20 cellular contexts compared by ENCODE assay signal in genomic region chr2:20474757-20475566, GRCh38. TPM values are rescaled to one million over a fixed set of nuclear protein-coding genes. Genes with fewer than 3 reads are reported as not detected.
DNase-seq lines count a peak whose midpoint lies in the region; ATAC-seq, FAIRE-seq and TF ChIP-seq lines count a peak whose summit lies in the region.
"Had no signal": no experiment of that assay in that cellular context is flagged by ENCODE, and none has a peak within 500 bp of the region (broad histone marks: within the 10 kb centered on the region; RNA-seq: fewer than 3 reads in every experiment).

No MANE protein-coding gene starts in this region.

- TF ChIP-seq RAD21 in HepG2 (CRISPR knock-in tag; IDR thresholded peaks at IDR 0.05), result 0 out of 2 replicates have a peak, but pooled peaks have one; percentile 11

- H3K27me3 Mint-ChIP-seq in activated CD8-positive, alpha-beta memory T cell treated with anti-CD3 and anti-CD28 coated beads, Interleukin-2, amount 10 ng/mL, durations not matched to agents 7 days and 5 days, result peaks cover 5% of the 10 kb centered on the region

- no peaks in the 10 kb centered on the region for H3K27me3 ChIP-seq in BLaER1
- H3K27me3 ChIP-seq in HepG2 (ENCODE audit: control insufficient read depth in 1 of 2, insufficient read depth in 2 of 2, low read length in 2 of 2), result peaks cover 5% of the 10 kb centered on the region in 2 experiments; a peak in 3 of 5 replicates
- H3K27me3 ChIP-seq in sigmoid colon, result no peaks in the 10 kb centered on the region
- H3K27me3 ChIP-seq: Peyer's patch had no signal

- in situ Hi-C loops in HepG2 (cut with HindIII; ENCODE audit: extremely low pct_ligation_motif_present, low pct_unique_long_range_greater_than_20kb), result no loop called here

- no peaks in the 10 kb centered on the region for H3K9me3 Mint-ChIP-seq in activated CD8-positive, alpha-beta memory T cell treated with anti-CD3 and anti-CD28 coated beads, Interleukin-2, amount 10 ng/mL, durations not matched to agents 7 days and 5 days (ENCODE audit: low read depth)
- H3K9me3 Mint-ChIP-seq: central memory CD8-positive, alpha-beta T cell; natural killer cell treated with Interleukin-12 subunit alpha and Interleukin-12 subunit beta and Interleukin-15 and Interleukin-18, amount 100 ng/mL, for 72 hours had no signal

- H3K36me3 Mint-ChIP-seq in activated CD8-positive, alpha-beta memory T cell treated with anti-CD3 and anti-CD28 coated beads, Interleukin-2, amount 10 ng/mL, durations not matched to agents 7 days and 5 days, result peaks cover 1% of the 10 kb centered on the region
- H3K36me3 Mint-ChIP-seq: natural killer cell treated with Interleukin-12 subunit alpha and Interleukin-12 subunit beta and Interleukin-15 and Interleukin-18, amount 100 ng/mL, for 72 hours had no signal

- H3K27ac Mint-ChIP-seq in activated CD8-positive, alpha-beta memory T cell treated with anti-CD3 and anti-CD28 coated beads, Interleukin-2, amount 10 ng/mL, durations not matched to agents 7 days and 5 days, result no peak overlapping the region
- H3K27ac Mint-ChIP-seq: activated T-helper 2 cell treated with anti-CD3 and anti-CD28 coated beads, Interferon-gamma antibody, Interleukin-2, Interleukin-4, amounts not matched to agents 10 μg/mL and 5 μg/mL and 100 μg/mL, durations not matched to agents 14 hours and 24 hours and 36 hours; natural killer cell treated with Interleukin-12 subunit alpha and Interleukin-12 subunit beta and Interleukin-15 and Interleukin-18, amount 100 ng/mL, for 72 hours had no signal

- H4K20me1 ChIP-seq in BLaER1 (no peaks in the 10 kb centered on the region), HepG2 (ENCODE audit: insufficient read depth, low read length) (no peaks in the 10 kb centered on the region)

- FAIRE-seq in HepG2 (lab: Jason Lieb, UNC) (peak; percentile 89), D721Med (lab: Jason Lieb, UNC) (no peak)
- FAIRE-seq: GM12891 had no signal

- H3K4me1 Mint-ChIP-seq in activated CD8-positive, alpha-beta memory T cell treated with anti-CD3 and anti-CD28 coated beads, Interleukin-2, amount 10 ng/mL, durations not matched to agents 7 days and 5 days, result no peaks in the 10 kb centered on the region
- H3K4me1 Mint-ChIP-seq: central memory CD8-positive, alpha-beta T cell had no signal

- H3K79me2 ChIP-seq in HepG2 (ENCODE audit: insufficient read depth, low read length), result no peaks in the 10 kb centered on the region

- TF ChIP-seq CTCF in coronary artery (IDR thresholded peaks at IDR 0.05) (no peak), HepG2 (CRISPR knock-in tag; IDR thresholded peaks at IDR 0.05) (no peak), sigmoid colon (IDR thresholded peaks at IDR 0.05) (no peak), D721Med (IDR thresholded peaks at IDR 0.05; ENCODE audit: insufficient read depth, missing control alignments) (no peak)

- H3K4me3 ChIP-seq in BLaER1, result no peak overlapping the region
- no peak overlapping the region for H3K4me3 ChIP-seq in coronary artery
- no peak overlapping the region for H3K4me3 ChIP-seq in HepG2 (replicated peaks in 1 of 3; ENCODE audit: insufficient read depth in 1 of 3, low read depth in 2 of 3, low read length in 3 of 3)
- H3K4me3 ChIP-seq in sigmoid colon, result no peak overlapping the region
- H3K4me3 ChIP-seq: Peyer's patch had no signal

- H3K9ac ChIP-seq in BLaER1 (peak overlapping the region; percentile 37; the same call in 1 of the 2 replicates), HepG2 (ENCODE audit: insufficient read depth, low read depth, low read length) (peak overlapping the region; percentile 10; the same call in 1 of the 2 replicates)

- no peak overlapping the region for H2AFZ ChIP-seq in HepG2 (ENCODE audit: low read length)

- BruUV-seq in HepG2 (replicated peaks; lab: Mats Ljungman, UMichigan), result no TSS peak

- CTCF ChIA-PET in HepG2 (lab: Yijun Ruan, JAX; ENCODE audit: low intra/inter-chr PET ratio, low total read pairs), result no interaction called here
- CTCF ChIA-PET in activated CD8-positive, alpha-beta memory T cell treated with anti-CD3 and anti-CD28 coated beads, Interleukin-2, amount 10 ng/mL, durations not matched to agents 7 days and 5 days (lab: Charles Lee), result no interaction called here

- ATAC-seq in HepG2 (peak; percentile 84), GM21423 (IDR thresholded peaks at IDR 0.05; ENCODE audit: unreplicated experiment) (no peak)
- no peak for ATAC-seq in activated CD8-positive, alpha-beta memory T cell treated with anti-CD3 and anti-CD28 coated beads, Interleukin-2, amount 10 ng/mL, durations not matched to agents 7 days and 5 days
- ATAC-seq: natural killer cell treated with Interleukin-12 subunit alpha and Interleukin-12 subunit beta and Interleukin-15 and Interleukin-18, amount 100 ng/mL, for 72 hours had no signal

- TF ChIP-seq POLR2A in HepG2 (IDR thresholded peaks at IDR 0.05; ENCODE audit: insufficient read depth in 1 of 2, low read depth in 2 of 2, low read length in 2 of 2) (no peak), sigmoid colon (IDR thresholded peaks at IDR 0.05) (no peak)

- peaks cover 24% of the 10 kb centered on the region for H3K9me3 ChIP-seq in BLaER1
- no peaks in the 10 kb centered on the region for H3K9me3 ChIP-seq in HepG2 (ENCODE audit: low read length)
- H3K9me3 ChIP-seq in sigmoid colon, result no peaks in the 10 kb centered on the region
- H3K9me3 ChIP-seq: Peyer's patch had no signal

- intact Hi-C loops in HepG2 (cut with micrococcal nuclease; ENCODE audit: unreplicated experiment), result no loop called here
- intact Hi-C loops in sigmoid colon (cut with DNase I), result no loop called here

- H3K4me2 ChIP-seq in BLaER1 (peak overlapping the region; percentile 72), HepG2 (ENCODE audit: low read depth, low read length) (peak overlapping the region; percentile 55)

- peak overlapping the region; percentile 69 for H3K27ac ChIP-seq in BLaER1
- H3K27ac ChIP-seq in coronary artery, result peak overlapping the region in 1 of 2 donors; percentile 18
- H3K27ac ChIP-seq in HepG2 (ENCODE audit: extremely low read length, insufficient read depth, low read length), result no peak overlapping the region
- no peak overlapping the region for H3K27ac ChIP-seq in sigmoid colon
- H3K27ac ChIP-seq: Peyer's patch had no signal

- H3K4me3 Mint-ChIP-seq in activated CD8-positive, alpha-beta memory T cell treated with anti-CD3 and anti-CD28 coated beads, Interleukin-2, amount 10 ng/mL, durations not matched to agents 7 days and 5 days, result no peak overlapping the region
- H3K4me3 Mint-ChIP-seq: central memory CD8-positive, alpha-beta T cell; natural killer cell treated with Interleukin-12 subunit alpha and Interleukin-12 subunit beta and Interleukin-15 and Interleukin-18, amount 100 ng/mL, for 72 hours had no signal

- H3K4me1 ChIP-seq in BLaER1 (peaks cover 38% of the 10 kb centered on the region), HepG2 (ENCODE audit: insufficient read depth, low read length) (peaks cover 32% of the 10 kb centered on the region), sigmoid colon (peaks cover 0 to 10% (median 4%) of the 10 kb centered on the region in 4 donors)
- H3K4me1 ChIP-seq: Peyer's patch had no signal

- POLR2A ChIA-PET in HepG2 (lab: Yijun Ruan, JAX), result interaction anchor here (0.9 to 5.0 kb wide), 8 partner anchors 14 to 122 kb away, joined by 3 to 52 read pairs (median 4); partner anchors contain the start of gene RHOB

- H3K36me3 ChIP-seq in BLaER1 (no peaks in the 10 kb centered on the region), HepG2 (replicated peaks in 1 of 2; ENCODE audit: control insufficient read depth in 1 of 2, insufficient read depth in 2 of 2, low read length in 2 of 2) (no peaks in the 10 kb centered on the region), sigmoid colon (no peaks in the 10 kb centered on the region)
- H3K36me3 ChIP-seq: Peyer's patch had no signal

- 32% methylated on average over 7 of the region's 7 CpGs for WGBS in HepG2 (ENCODE audit: low lambda C conversion rate)
- WGBS in sigmoid colon, 2 donors, result 85 to 94% methylated on average over 7 of the region's 7 CpGs

- TF ChIP-seq EP300 in HepG2 (IDR thresholded peaks at IDR 0.05; ENCODE audit: low read depth in 2 of 2, low read length in 2 of 2) (peak in 1 of 2 experiments; percentile 35; a peak in 1 of 4 replicates), HepG2 (CRISPR knock-in tag; IDR thresholded peaks at IDR 0.05; ENCODE audit: borderline replicate concordance) (no peak), sigmoid colon (IDR thresholded peaks at IDR 0.05) (no peak)

- DNase-seq in coronary artery (ENCODE audit: low spot score), result peak; percentile 67
- DNase-seq in HepG2 (ENCODE audit: low spot score), result peak; percentile 74
- DNase-seq in sigmoid colon, result peak; percentile 53
- no peak for DNase-seq in cerebellum (ENCODE audit: low spot score)
- no peak for DNase-seq in D721Med (ENCODE audit: insufficient read length, low spot score)
- no peak for DNase-seq in activated CD8-positive, alpha-beta memory T cell treated with anti-CD3 and anti-CD28 coated beads, Interleukin-2, amount 10 ng/mL, durations not matched to agents 7 days and 5 days
- DNase-seq: 8988T; activated CD4-positive, CD25-positive, alpha-beta regulatory T cell treated with anti-CD3 and anti-CD28 coated beads, Interleukin-2, amount 50 U/mL, for 72 hours; DMS 273 treated with DMSO at 0.1 percent for 48 hours; effector CD8-positive, alpha-beta T cell; GF-D8; mesendoderm; NCI-H1436 had no signal

RNA-seq across cellular contexts. Expression of gene RHOB, which starts 28.1 kb away (rescaled TPM):
- total RNA-seq in HepG2 (2016; rRNA removed; fragmentation: Illumina TruSeq; extraction: Trizol) (192 and 268 TPM in 2 replicates), sigmoid colon (1,000 to 10,000 TPM in 2 of 4 donors, 100 to 1,000 TPM in 2; 753 to 1,323 (median 1,092) TPM), cerebellum (123 TPM)
- total RNA-seq in HepG2 (2016; cell fraction: cytosol; rRNA removed; fragmentation: Illumina TruSeq; extraction: Trizol; ENCODE audit: low read depth), result 40.2 and 44.0 TPM in 2 replicates
- 176 and 281 TPM in 2 replicates for total RNA-seq in HepG2 (2016; cell fraction: insoluble cytoplasmic fraction; rRNA removed; fragmentation: Illumina TruSeq; extraction: Trizol)
- 165 and 177 TPM in 2 replicates for total RNA-seq in HepG2 (2016; cell fraction: membrane; rRNA removed; fragmentation: Illumina TruSeq; extraction: Trizol)
- total RNA-seq in HepG2 (2016; cell fraction: nucleus; rRNA removed; fragmentation: Illumina TruSeq; extraction: Trizol), result 193 and 207 TPM in 2 replicates
- polyA plus RNA-seq in HepG2 (2011; rRNA removed) (192 and 237 TPM in 2 replicates), sigmoid colon (100 to 1,000 TPM in 2 of 3 donors, 10 to 100 TPM in 1; 60.6 to 200 (median 108) TPM)
- 193 and 210 TPM in 2 replicates for polyA plus RNA-seq in HepG2 (2011; cell fraction: cytosol; rRNA removed)
- 241 and 269 TPM in 2 replicates for polyA plus RNA-seq in HepG2 (2011; cell fraction: nucleus; rRNA removed)
- polyA plus RNA-seq in HepG2 (2012), result 158 and 213 TPM in 2 replicates
- 33.6 and 36.3 TPM in 2 replicates for polyA plus RNA-seq in HepG2 (2016; cell fraction: cytosol; fragmentation: Illumina TruSeq; extraction: Trizol; ENCODE audit: low read depth)
- 232 and 273 TPM in 2 replicates for polyA plus RNA-seq in HepG2 (2016; cell fraction: insoluble cytoplasmic fraction; fragmentation: Illumina TruSeq; extraction: Trizol; ENCODE audit: low read depth)
- polyA plus RNA-seq in HepG2 (2016; cell fraction: membrane; fragmentation: Illumina TruSeq; extraction: Trizol; ENCODE audit: low read depth), result 112 and 122 TPM in 2 replicates
- 333 and 350 TPM in 2 replicates for polyA plus RNA-seq in HepG2 (2016; cell fraction: nucleus; fragmentation: Illumina TruSeq; extraction: Trizol; ENCODE audit: insufficient read depth, low read depth)
- polyA minus RNA-seq in HepG2 (2011; rRNA and poly(A)+ RNA removed; ENCODE audit: low replicate concordance), result 88.5 and 225 TPM in 2 replicates
- polyA minus RNA-seq in HepG2 (2011; cell fraction: cytosol; rRNA and poly(A)+ RNA removed), result 132 and 167 TPM in 2 replicates
- 162 and 170 TPM in 2 replicates for polyA minus RNA-seq in HepG2 (2011; cell fraction: nucleus; rRNA and poly(A)+ RNA removed)
- total RNA-seq in activated CD8-positive, alpha-beta memory T cell treated with anti-CD3 and anti-CD28 coated beads, Interleukin-2, amount 10 ng/mL, durations not matched to agents 7 days and 5 days, result 10 to 100 TPM in 1 of 2 experiments, 1 to 10 TPM in 1; 9.1 to 36.4 TPM

Comparison
In these comparisons a context has a peak if more than half of its experiments do, and no peak if none do; other contexts are left out.
1. DNase-seq: peak in coronary artery (single experiment), HepG2 (single experiment) and sigmoid colon (single experiment); none in cerebellum (single experiment), D721Med (single experiment) and activated CD8-positive, alpha-beta memory T cell treated with anti-CD3 and anti-CD28 coated beads, Interleukin-2, amount 10 ng/mL, durations not matched to agents 7 days and 5 days (single experiment).